In the genomic region with DNA sequence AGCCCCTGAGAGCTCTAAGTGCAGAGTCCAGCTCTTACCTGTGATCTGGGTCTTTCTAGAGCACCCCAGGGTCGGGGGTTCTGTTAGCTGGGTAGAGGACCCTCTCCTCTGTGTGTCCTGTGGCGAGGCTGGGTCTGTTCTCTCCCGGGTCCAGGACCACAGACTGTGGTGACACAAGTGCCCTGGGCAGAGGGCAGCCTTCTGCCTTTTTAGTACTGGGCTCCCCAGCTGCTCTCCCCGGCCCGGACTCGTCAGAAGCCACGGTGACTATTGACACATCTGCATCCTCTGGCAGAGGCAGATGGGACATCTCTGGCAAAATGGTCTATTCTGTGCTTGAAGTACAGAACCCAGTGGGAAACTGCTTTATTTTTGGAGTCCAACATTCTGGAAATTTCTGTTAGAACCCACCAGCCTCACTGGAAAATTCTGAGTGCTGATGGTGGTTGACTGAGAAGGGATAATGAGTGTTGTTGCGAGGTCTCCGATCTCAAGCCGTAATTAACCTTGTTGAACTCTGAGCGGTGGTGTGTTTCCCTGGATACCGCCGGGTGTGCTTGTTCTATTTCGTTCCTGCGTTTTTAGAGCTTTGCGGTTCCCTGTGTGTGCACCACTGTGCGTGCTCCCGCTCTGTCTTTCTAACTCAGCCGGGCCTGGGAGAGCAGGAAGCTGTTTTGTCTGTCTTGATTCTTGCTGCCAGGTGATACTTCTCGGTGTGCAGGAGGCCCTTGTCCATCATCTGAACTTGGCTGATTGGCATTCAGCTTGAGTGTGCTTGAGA, we compare ENCODE assay signal across 33 cellular contexts. TPM values are rescaled to one million over a fixed set of nuclear protein-coding genes. Genes with fewer than 3 reads are reported as not detected.
A peak's percentile ranks its signal among the peaks of the same experiment; 100 is the strongest.
DNase-seq lines count a peak whose midpoint lies in the region; ATAC-seq and TF ChIP-seq lines count a peak whose summit lies in the region.
"Had no signal": no experiment of that assay in that cellular context is flagged by ENCODE, and none has a peak within 500 bp of the region (broad histone marks: within the 10 kb centered on the region; RNA-seq: fewer than 3 reads in every experiment).

No MANE protein-coding gene starts in this region.

- H3K9me3 ChIP-seq in right cardiac atrium (ENCODE audit: control insufficient read depth, low read length) (no peaks in the 10 kb centered on the region), gastrocnemius medialis (no peaks in the 10 kb centered on the region)
- H3K9me3 ChIP-seq: Caco-2, Peyer's patch, right lobe of liver, spleen, testis had no signal

- in situ Hi-C loops in gastrocnemius medialis (cut with MboI; ENCODE audit: low sequenced_read_pairs in 4 of 4) = no loop called here

- TF ChIP-seq POLR2A in gastrocnemius medialis (IDR thresholded peaks at IDR 0.05) = no peak

- peak; percentile 37 for DNase-seq in Right ventricle myocardium inferior (ENCODE audit: missing footprints)
- no peak for DNase-seq in right cardiac atrium
- peak; percentile 75 for DNase-seq in NCI-H2227 (lab: John Stamatoyannopoulos, UW; ENCODE audit: unreplicated experiment)
- DNase-seq in endothelial cell (ENCODE audit: low spot score) = no peak
- peak; percentile 45 for DNase-seq in retina
- DNase-seq in gastrocnemius medialis = no peak
- DNase-seq in SIG-M5 (lab: John Stamatoyannopoulos, UW) = no peak
- no peak for DNase-seq in AG08396 (ENCODE audit: low spot score)
- DNase-seq: activated CD4-positive, alpha-beta T cell treated with anti-CD3 and anti-CD28 coated beads for 4 hours; activated naive CD4-positive, alpha-beta T cell; Caco-2; cerebellar nuclear complex; DMS53; dorsolateral prefrontal cortex; GM23248; kidney glomerular epithelial cell; NCI-H1048; NCI-H1930; NCI-H226; NCI-H526 treated with DMSO at 0.1 percent for 48 hours; Peyer's patch; spleen; stimulated activated CD4-positive, alpha-beta T cell treated with anti-CD3 and anti-CD28 coated beads, Interleukin-2, amount 100 ng/mL, for 24 hours; stimulated activated naive CD8-positive, alpha-beta T cell treated with anti-CD3 and anti-CD28 coated beads, Interleukin-15, Interleukin-2, amounts not matched to agents 100 U/mL and 50 U/mL, for 24 hours; T-helper 9 cell; testis; WERI-Rb-1 had no signal

- H3K4me3 ChIP-seq in right cardiac atrium (ENCODE audit: low read length) (no peak overlapping the region), gastrocnemius medialis (no peak overlapping the region)
- H3K4me3 ChIP-seq: dorsolateral prefrontal cortex, GM23248, hepatocyte, K562, neural progenitor cell, Peyer's patch, right lobe of liver, spleen, testis had no signal

- peaks cover 5% of the 10 kb centered on the region for H3K27me3 Mint-ChIP-seq in endothelial cell (ENCODE audit: unreplicated experiment)
- H3K27me3 Mint-ChIP-seq: brain had no signal

- H3K36me3 Mint-ChIP-seq in endothelial cell (ENCODE audit: low read depth, unreplicated experiment) = peaks cover 24% of the 10 kb centered on the region

- WGBS in right cardiac atrium = 94% methylated on average over 20 of the region's 20 CpGs

- H3K4me1 Mint-ChIP-seq in endothelial cell (ENCODE audit: unreplicated experiment) = peaks cover 9% of the 10 kb centered on the region
- H3K4me1 Mint-ChIP-seq: neural progenitor cell had no signal

- no peak for ATAC-seq in Right ventricle myocardium inferior
- ATAC-seq in right cardiac atrium = no peak
- ATAC-seq in gastrocnemius medialis = no peak
- ATAC-seq: K562; right lobe of liver; stimulated activated naive CD8-positive, alpha-beta T cell treated with anti-CD3 and anti-CD28 coated beads, Interleukin-15, Interleukin-2, amounts not matched to agents 100 U/mL and 50 U/mL, for 24 hours had no signal

- H3K27me3 ChIP-seq in right cardiac atrium (ENCODE audit: control insufficient read depth, insufficient read depth) = no peaks in the 10 kb centered on the region
- no peaks in the 10 kb centered on the region for H3K27me3 ChIP-seq in gastrocnemius medialis
- H3K27me3 ChIP-seq: dorsolateral prefrontal cortex, hepatocyte, neural progenitor cell, Peyer's patch, right lobe of liver, spleen, testis had no signal

- H3K27ac Mint-ChIP-seq in endothelial cell (ENCODE audit: unreplicated experiment) = peak overlapping the region; percentile 27
- H3K27ac Mint-ChIP-seq: neural progenitor cell had no signal

- H3K4me1 ChIP-seq in right cardiac atrium (ENCODE audit: control insufficient read depth, insufficient read depth, low read length) (peaks cover 3% of the 10 kb centered on the region), gastrocnemius medialis (peaks cover 9 to 16% of the 10 kb centered on the region in 2 donors)
- H3K4me1 ChIP-seq: neural progenitor cell had no signal

- intact Hi-C loops in Right ventricle myocardium inferior (cut with DNase I) = no loop called here
- intact Hi-C loops in right cardiac atrium (cut with DNase I) = no loop called here
- intact Hi-C loops in gastrocnemius medialis (cut with DNase I; ENCODE audit: low total_unique reads) = no loop called here

- no peak overlapping the region for H3K27ac ChIP-seq in right cardiac atrium (ENCODE audit: low read length)
- no peak overlapping the region for H3K27ac ChIP-seq in gastrocnemius medialis
- H3K27ac ChIP-seq: GM23248, hepatocyte, neural progenitor cell, Peyer's patch, testis, WERI-Rb-1 had no signal

- no peaks in the 10 kb centered on the region for H3K9me3 Mint-ChIP-seq in endothelial cell (ENCODE audit: unreplicated experiment)
- H3K9me3 Mint-ChIP-seq: brain, CD14-positive monocyte, neural progenitor cell had no signal

- TF ChIP-seq CTCF in endothelial cell (IDR thresholded peaks at IDR 0.05; ENCODE audit: unreplicated experiment) = no peak
- no peak for TF ChIP-seq CTCF in gastrocnemius medialis (IDR thresholded peaks at IDR 0.05 in 4 of 5, conservative IDR thresholded peaks at IDR 0.05 in 1 of 5)

- no peak overlapping the region for H3K4me3 Mint-ChIP-seq in endothelial cell (ENCODE audit: unreplicated experiment)
- H3K4me3 Mint-ChIP-seq: brain, CD14-positive monocyte, neural progenitor cell had no signal

- peaks cover 0 to 44% of the 10 kb centered on the region in 2 donors for H3K36me3 ChIP-seq in gastrocnemius medialis
- H3K36me3 ChIP-seq: neural progenitor cell had no signal

RNA-seq across cellular contexts. Expression of a gene that starts 26.0 kb away (rescaled TPM):
- total RNA-seq in Right ventricle myocardium inferior (52.3 TPM), right cardiac atrium (10 to 100 TPM; 30.5 to 55.2 (median 42.5) TPM), endothelial cell (ENCODE audit: unreplicated experiment) (43.1 TPM), gastrocnemius medialis (10 to 100 TPM in 1 of 4 donors, 1 to 10 TPM in 3; 7.4 to 10.2 (median 8.8) TPM)
- polyA plus RNA-seq in right cardiac atrium = 62.3 TPM

RNA-seq across cellular contexts. Expression of a gene that starts 42.8 kb away (rescaled TPM):
- total RNA-seq in Right ventricle myocardium inferior (32.2 TPM), right cardiac atrium (10 to 100 TPM; 37.0 to 49.9 (median 41.2) TPM), endothelial cell (ENCODE audit: unreplicated experiment) (82.5 TPM), gastrocnemius medialis (10 to 100 TPM; 33.8 to 62.9 (median 55.0) TPM)
- 22.0 TPM for polyA plus RNA-seq in right cardiac atrium

RNA-seq across cellular contexts. Expression of a gene that starts 52.7 kb away (rescaled TPM):
- total RNA-seq in Right ventricle myocardium inferior = 26.2 TPM
- 10 to 100 TPM; 22.3 to 28.7 (median 25.7) TPM for total RNA-seq in right cardiac atrium
- 30.1 TPM for polyA plus RNA-seq in right cardiac atrium
- total RNA-seq in endothelial cell (ENCODE audit: unreplicated experiment) = 31.0 TPM
- 10 to 100 TPM; 13.5 to 19.0 (median 15.4) TPM for total RNA-seq in gastrocnemius medialis

Comparison
In these comparisons a context has a peak if more than half of its experiments do, and no peak if none do; other contexts are left out.
1. DNase-seq: peak in Right ventricle myocardium inferior (single experiment), NCI-H2227 (single experiment) and retina (single experiment); none in right cardiac atrium (0 of 3), endothelial cell (single experiment), gastrocnemius medialis (0 of 2), SIG-M5 (single experiment) and AG08396 (single experiment).